Comparison of ENCODE assay signal across 26 cellular contexts in genomic region chr12:45928309-45928708, GRCh38.
A peak's percentile ranks its signal among the peaks of the same experiment; 100 is the strongest.
DNase-seq lines count a peak whose midpoint lies in the region; ATAC-seq, FAIRE-seq and TF ChIP-seq lines count a peak whose summit lies in the region.
"Had no signal": no experiment of that assay in that cellular context is flagged by ENCODE, and none has a peak within 500 bp of the region (broad histone marks: within the 10 kb centered on the region; RNA-seq: fewer than 3 reads in every experiment).

No MANE protein-coding gene starts in this region.

- SMC1A ChIA-PET in GM12878 (lab: Charles Lee; ENCODE audit: uncharacterized antibody, unreplicated experiment): interaction anchor here (0.9 kb wide), 1 partner anchor 169 kb away, joined by 3 read pairs; no protein-coding TSS in a partner anchor

- H3K9me3 Mint-ChIP-seq in activated T-cell treated with anti-CD3 and anti-CD28 coated beads, Interleukin-2, amount 50 U/mL, for 72 hours: no peaks in the 10 kb centered on the region
- H3K9me3 Mint-ChIP-seq in T-cell: no peaks in the 10 kb centered on the region
- H3K9me3 Mint-ChIP-seq: neural crest cell had no signal

- CTCF ChIA-PET in T-cell (lab: Charles Lee): interaction anchor here (0.7 kb wide), 2 partner anchors 271 to 1380 kb away, joined by 4 to 5 read pairs; no protein-coding TSS in a partner anchor
- CTCF ChIA-PET in GM12878 (lab: Yijun Ruan, JAX): interaction anchor here (0.6 to 0.9 kb wide), 2 partner anchors 44 to 60 kb away, joined by 3 to 6 read pairs; no protein-coding TSS in a partner anchor

- FAIRE-seq in GM12878 (lab: Jason Lieb, UNC): peak; percentile 18
- FAIRE-seq: D721Med had no signal

- in situ Hi-C loops in GM12878 (cut with MboI): no loop called here

- H3K36me3 ChIP-seq in GM12878 (ENCODE audit: control insufficient read depth in 2 of 2, insufficient read depth in 2 of 2, low read length in 1 of 2) (peaks cover 3 to 31% of the 10 kb centered on the region in 2 experiments), upper lobe of right lung (peaks cover 98% of the 10 kb centered on the region)

- H3K4me2 ChIP-seq in GM12878 (ENCODE audit: control insufficient read depth, insufficient read depth): no peak overlapping the region

- H3K4me3 Mint-ChIP-seq in activated T-cell treated with anti-CD3 and anti-CD28 coated beads, Interleukin-2, amount 50 U/mL, for 72 hours: no peak overlapping the region
- H3K4me3 Mint-ChIP-seq in T-cell: no peak overlapping the region
- H3K4me3 Mint-ChIP-seq: neural crest cell had no signal

- no peak overlapping the region for H2AFZ ChIP-seq in GM12878 (ENCODE audit: control insufficient read depth, low read depth, low read length)

- intact Hi-C loops in GM12878 (cut with micrococcal nuclease; ENCODE audit: unreplicated experiment) (no loop called here), upper lobe of right lung (cut with DNase I) (no loop called here)

- WGBS in GM12878 (ENCODE audit: insufficient coverage, insufficient replicate concordance, low lambda C conversion rate, missing lambda C conversion rate): 0% methylated on average over 2 of the region's 2 CpGs

- H3K27ac ChIP-seq in GM12878 (ENCODE audit: control insufficient read depth, insufficient read depth) (no peak overlapping the region), upper lobe of right lung (no peak overlapping the region)
- H3K27ac ChIP-seq: body of pancreas, C4-2B, foreskin keratinocyte, left ventricle myocardium inferior, RWPE1, upper lobe of left lung had no signal

- H3K27me3 ChIP-seq in GM12878 (replicated peaks in 1 of 2; ENCODE audit: control insufficient read depth in 2 of 2, insufficient read depth in 2 of 2, low read length in 1 of 2) (no peaks in the 10 kb centered on the region), upper lobe of right lung (no peaks in the 10 kb centered on the region)
- H3K27me3 ChIP-seq: body of pancreas, foreskin keratinocyte, upper lobe of left lung had no signal

- peaks cover 9 to 28% of the 10 kb centered on the region in 2 donors for H3K36me3 Mint-ChIP-seq in activated T-cell treated with anti-CD3 and anti-CD28 coated beads, Interleukin-2, amount 50 U/mL, for 72 hours (ENCODE audit: insufficient read depth in 2 of 2)
- peaks cover 47% of the 10 kb centered on the region for H3K36me3 Mint-ChIP-seq in T-cell

- RAD21 ChIA-PET in GM12878 (lab: Charles Lee; ENCODE audit: unreplicated experiment): no interaction called here

- peak; percentile 73 to 85 for ATAC-seq in activated T-cell treated with anti-CD3 and anti-CD28 coated beads, Interleukin-2, amount 50 U/mL, for 72 hours (replicated peaks in 1 of 2)
- ATAC-seq in T-cell (replicated peaks in 1 of 4): no peak
- ATAC-seq in GM12878: no peak
- ATAC-seq in upper lobe of right lung: peak; percentile 22
- no peak for ATAC-seq in GM19395 (IDR thresholded peaks at IDR 0.05; ENCODE audit: unreplicated experiment)
- ATAC-seq: body of pancreas, foreskin keratinocyte, HCT116, sciatic nerve, SK-N-SH treated with all-trans-retinoic acid at 6 μM for 48 hours had no signal

- no peaks in the 10 kb centered on the region for H3K4me1 ChIP-seq in GM12878 (ENCODE audit: control insufficient read depth, insufficient read depth, low read length)
- no peaks in the 10 kb centered on the region for H3K4me1 ChIP-seq in upper lobe of right lung
- H3K4me1 ChIP-seq: body of pancreas, foreskin keratinocyte, upper lobe of left lung had no signal

- peaks cover 6% of the 10 kb centered on the region for H3K4me1 Mint-ChIP-seq in activated T-cell treated with anti-CD3 and anti-CD28 coated beads, Interleukin-2, amount 50 U/mL, for 72 hours (ENCODE audit: low read depth)
- H3K4me1 Mint-ChIP-seq in T-cell: no peaks in the 10 kb centered on the region
- H3K4me1 Mint-ChIP-seq: neural crest cell had no signal

- no peak for TF ChIP-seq EP300 in GM12878 (IDR thresholded peaks at IDR 0.05; ENCODE audit: borderline replicate concordance in 1 of 2, control insufficient read depth in 1 of 2, low read depth in 2 of 2, low read length in 2 of 2)

- no peak overlapping the region for H3K9ac ChIP-seq in GM12878 (ENCODE audit: control insufficient read depth, insufficient read depth, low read length)

- BruUV-seq in GM12878 (replicated peaks; lab: Mats Ljungman, UMichigan): no TSS peak

- no peak for DNase-seq in activated T-cell treated with anti-CD3 and anti-CD28 coated beads, Interleukin-2, amount 50 U/mL, for 72 hours
- DNase-seq in activated T-cell treated with anti-CD3 and anti-CD28 coated beads, Interleukin-2, amount 50 U/mL, for 1 hour: no peak
- DNase-seq in T-cell (no peak), GM12878 (ENCODE audit: low read depth, low spot score) (no peak), upper lobe of right lung (no peak), HuH-7 (ENCODE audit: low spot score) (no peak)
- DNase-seq: activated CD4-positive, alpha-beta T cell treated with anti-CD3 and anti-CD28 coated beads, Interleukin-2, amount 50 U/mL, for 1 hour; body of pancreas; effector CD4-positive, alpha-beta T cell; foreskin keratinocyte; KBM-7; left ventricle myocardium inferior; NCI-H1436 treated with DMSO at 0.1 percent for 48 hours; NCI-H524; posterior cingulate gyrus; stimulated activated CD4-positive, alpha-beta T cell treated with anti-CD3 and anti-CD28 coated beads, Interleukin-15, amount 100 ng/mL, for 24 hours; stimulated activated CD8-positive, alpha-beta memory T cell treated with anti-CD3 and anti-CD28 coated beads, Interleukin-4, amount 100 ng/mL, for 48 hours; upper lobe of left lung had no signal

- no peak for TF ChIP-seq RAD21 in GM12878 (IDR thresholded peaks at IDR 0.05; ENCODE audit: insufficient read depth, low read depth, low read length)

- no peaks in the 10 kb centered on the region for H3K27me3 Mint-ChIP-seq in activated T-cell treated with anti-CD3 and anti-CD28 coated beads, Interleukin-2, amount 50 U/mL, for 72 hours (ENCODE audit: low read depth)
- H3K27me3 Mint-ChIP-seq in T-cell: no peaks in the 10 kb centered on the region

- no peaks in the 10 kb centered on the region for H3K9me3 ChIP-seq in GM12878 (replicated peaks; ENCODE audit: control insufficient read depth, insufficient read depth, low read length)
- H3K9me3 ChIP-seq in upper lobe of right lung: no peaks in the 10 kb centered on the region
- H3K9me3 ChIP-seq: body of pancreas, left ventricle myocardium inferior, upper lobe of left lung had no signal

- H4K20me1 ChIP-seq in GM12878 (ENCODE audit: control insufficient read depth, insufficient read depth): no peaks in the 10 kb centered on the region

- POLR2A ChIA-PET in T-cell (lab: Charles Lee): interaction anchor here in 1 of 2 donors (0.7 kb wide), 1 partner anchor 59 kb away, joined by 4 read pairs; no protein-coding TSS in a partner anchor
- POLR2A ChIA-PET in GM12878 (lab: Charles Lee): interaction anchor here (1.0 to 1.3 kb wide), 2 partner anchors 63 to 169 kb away, joined by 5 to 11 read pairs; no protein-coding TSS in a partner anchor

- peak overlapping the region; percentile 5 for H3K27ac Mint-ChIP-seq in activated T-cell treated with anti-CD3 and anti-CD28 coated beads, Interleukin-2, amount 50 U/mL, for 72 hours
- peak overlapping the region; percentile 66 to 73 for H3K27ac Mint-ChIP-seq in T-cell

- no peak for TF ChIP-seq POLR2A in GM12878 (IDR thresholded peaks at IDR 0.05; ENCODE audit: low read depth, low read length)

- no peak overlapping the region for H3K4me3 ChIP-seq in GM12878
- no peak overlapping the region for H3K4me3 ChIP-seq in upper lobe of right lung
- H3K4me3 ChIP-seq: body of pancreas, left ventricle myocardium inferior, upper lobe of left lung had no signal

- H3K79me2 ChIP-seq in GM12878 (ENCODE audit: control insufficient read depth, insufficient read depth, low read length): no peaks in the 10 kb centered on the region

- no peak for TF ChIP-seq CTCF in GM12878 (IDR thresholded peaks at IDR 0.05 in 2 of 3, conservative IDR thresholded peaks at IDR 0.05 in 1 of 3; ENCODE audit: control insufficient read depth in 2 of 3, extremely low read depth in 1 of 3, insufficient read depth in 1 of 3, low read depth in 3 of 3, low read length in 3 of 3)
- no peak for TF ChIP-seq CTCF in upper lobe of right lung (IDR thresholded peaks at IDR 0.05)

TF ChIP-seq in GM12878, 131 proteins besides CTCF, POLR2A, EP300 and RAD21 (continues in another document):
- TF ChIP-seq SIN3A (IDR thresholded peaks at IDR 0.05; ENCODE audit: low read depth, low read length) (no peak), RELB (IDR thresholded peaks at IDR 0.05; ENCODE audit: low read depth) (no peak), TAF1 (IDR thresholded peaks at IDR 0.05; ENCODE audit: borderline replicate concordance, low read depth, low read length) (no peak), BRCA1 (IDR thresholded peaks at IDR 0.05; ENCODE audit: low read depth, low read length) (no peak), TBL1XR1 (IDR thresholded peaks at IDR 0.05; ENCODE audit: low read depth, low read length) (no peak), NR2C2 (IDR thresholded peaks at IDR 0.05; ENCODE audit: borderline replicate concordance, control insufficient read depth, insufficient read length, low read depth) (no peak), SUPT20H (IDR thresholded peaks at IDR 0.05; ENCODE audit: borderline replicate concordance, control insufficient read depth, low read depth, low read length) (no peak), RELA (IDR thresholded peaks at IDR 0.05; ENCODE audit: borderline replicate concordance, partially characterized antibody) (no peak)

Comparison
In these comparisons a context has a peak if more than half of its experiments do, and no peak if none do; other contexts are left out.
1. ATAC-seq: peak in activated T-cell treated with anti-CD3 and anti-CD28 coated beads, Interleukin-2, amount 50 U/mL, for 72 hours (2 of 2) and upper lobe of right lung (single experiment); none in T-cell (0 of 4), GM12878 (single experiment) and GM19395 (single experiment).